ENCODE assay signal across 22 cellular contexts in genomic region chr21:36587388-36587787, GRCh38.
DNase-seq lines count a peak whose midpoint lies in the region; ATAC-seq and TF ChIP-seq lines count a peak whose summit lies in the region.
"Had no signal": no experiment of that assay in that cellular context is flagged by ENCODE, and none has a peak within 500 bp of the region (broad histone marks: within the 10 kb centered on the region; RNA-seq: fewer than 3 reads in every experiment).

No MANE protein-coding gene starts in this region.

- 73% methylated on average over 8 of the region's 8 CpGs for WGBS in hepatocyte (ENCODE audit: low lambda C conversion rate, missing lambda C conversion rate)

- H3K27ac Mint-ChIP-seq in CD8-positive, alpha-beta memory T cell: no peak overlapping the region
- H3K27ac Mint-ChIP-seq in HFFc6: no peak overlapping the region
- H3K27ac Mint-ChIP-seq: CD14-positive monocyte; dendritic cell treated with granulocyte-macrophage colony-stimulating factor and Interleukin-4, amounts not matched to agents 40 ng/mL and 50 ng/mL, for 4 days had no signal

- H3K9me3 Mint-ChIP-seq in CD8-positive, alpha-beta memory T cell: no peaks in the 10 kb centered on the region
- no peaks in the 10 kb centered on the region for H3K9me3 Mint-ChIP-seq in HFFc6
- H3K9me3 Mint-ChIP-seq: CD14-positive monocyte; dendritic cell treated with granulocyte-macrophage colony-stimulating factor and Interleukin-4, amounts not matched to agents 40 ng/mL and 50 ng/mL, for 4 days had no signal

- H3K9me2 ChIP-seq in hepatocyte (replicated peaks; ENCODE audit: insufficient read depth): no peaks in the 10 kb centered on the region

- no peak overlapping the region for H3K4me3 Mint-ChIP-seq in CD8-positive, alpha-beta memory T cell
- H3K4me3 Mint-ChIP-seq in HFFc6: no peak overlapping the region
- H3K4me3 Mint-ChIP-seq: CD14-positive monocyte; dendritic cell treated with granulocyte-macrophage colony-stimulating factor and Interleukin-4, amounts not matched to agents 40 ng/mL and 50 ng/mL, for 4 days had no signal

- no peaks in the 10 kb centered on the region for H3K9me3 ChIP-seq in hepatocyte (ENCODE audit: low read depth)
- no peaks in the 10 kb centered on the region for H3K9me3 ChIP-seq in CD8-positive, alpha-beta memory T cell (ENCODE audit: low read length)
- H3K9me3 ChIP-seq: adrenal gland, left lung, suprapubic skin, vagina had no signal

- no peaks in the 10 kb centered on the region for H3K79me2 ChIP-seq in hepatocyte

- no peaks in the 10 kb centered on the region for H3K27me3 ChIP-seq in hepatocyte
- H3K27me3 ChIP-seq in CD8-positive, alpha-beta memory T cell (ENCODE audit: insufficient read depth, low read length, poor library complexity, severe bottlenecking): peaks cover 3% of the 10 kb centered on the region
- H3K27me3 ChIP-seq: adrenal gland, vagina had no signal

- peak; percentile 4 for DNase-seq in EL
- peak; percentile 53 for DNase-seq in HT1080 (ENCODE audit: low read depth)
- peak; percentile 22 for DNase-seq in hepatocyte (ENCODE audit: low spot score)
- DNase-seq in midbrain (lab: John Stamatoyannopoulos, UW): no peak
- no peak for DNase-seq in NCI-H748 treated with DMSO at 0.1 percent for 48 hours (lab: John Stamatoyannopoulos, UW)
- DNase-seq in CD8-positive, alpha-beta memory T cell: no peak
- DNase-seq in HFFc6: no peak
- DNase-seq: activated CD4-positive, alpha-beta T cell treated with anti-CD3 and anti-CD28 coated beads for 1 hour; activated T-cell treated with anti-CD3 and anti-CD28 coated beads, Interleukin-2, amount 50 U/mL, for 1 hour; adrenal gland; GDM1; heart right ventricle; left lung; NCI-H1436; NCI-H524 treated with DMSO at 0.1 percent for 48 hours; posterior cingulate gyrus had no signal

- ATAC-seq in SK-N-SH treated with all-trans-retinoic acid at 6 μM for 48 hours: peak; percentile 39; the same call in 2 of the 3 replicates
- ATAC-seq: heart right ventricle, left lung, Right ventricle myocardium inferior had no signal

- no peak overlapping the region for H2AFZ ChIP-seq in hepatocyte

- no peak for TF ChIP-seq CTCF in hepatocyte (IDR thresholded peaks at IDR 0.05; ENCODE audit: poor library complexity)
- no peak for TF ChIP-seq CTCF in HFFc6 (IDR thresholded peaks at IDR 0.05)

- no peaks in the 10 kb centered on the region for H3K36me3 ChIP-seq in hepatocyte (replicated peaks; ENCODE audit: insufficient read depth, low read depth)
- no peaks in the 10 kb centered on the region for H3K36me3 ChIP-seq in CD8-positive, alpha-beta memory T cell (ENCODE audit: insufficient read depth, low read length)
- H3K36me3 ChIP-seq: adrenal gland, heart right ventricle, left lung, suprapubic skin, vagina had no signal

- H3K27ac ChIP-seq in hepatocyte: no peak overlapping the region
- H3K27ac ChIP-seq in CD8-positive, alpha-beta memory T cell (ENCODE audit: low read depth, low read length): no peak overlapping the region
- H3K27ac ChIP-seq: adrenal gland, heart right ventricle, left lung, suprapubic skin, vagina had no signal

- POLR2A ChIA-PET in CD8-positive, alpha-beta memory T cell (lab: Charles Lee): no interaction called here

- no peaks in the 10 kb centered on the region for H4K20me1 ChIP-seq in hepatocyte (ENCODE audit: insufficient read depth, poor library complexity, severe bottlenecking)

- no peaks in the 10 kb centered on the region for H3K4me1 Mint-ChIP-seq in CD8-positive, alpha-beta memory T cell
- peaks cover 14% of the 10 kb centered on the region for H3K4me1 Mint-ChIP-seq in HFFc6 (ENCODE audit: low read depth)
- H3K4me1 Mint-ChIP-seq: CD14-positive monocyte had no signal

- CTCF ChIA-PET in CD8-positive, alpha-beta memory T cell (lab: Charles Lee): no interaction called here

- H3K4me1 ChIP-seq in hepatocyte (ENCODE audit: insufficient read depth): no peaks in the 10 kb centered on the region
- H3K4me1 ChIP-seq in CD8-positive, alpha-beta memory T cell (ENCODE audit: insufficient read depth, low read length): no peaks in the 10 kb centered on the region
- H3K4me1 ChIP-seq: left lung, suprapubic skin had no signal

- no peaks in the 10 kb centered on the region for H3K36me3 Mint-ChIP-seq in CD8-positive, alpha-beta memory T cell
- H3K36me3 Mint-ChIP-seq in HFFc6 (ENCODE audit: low read depth): no peaks in the 10 kb centered on the region
- H3K36me3 Mint-ChIP-seq: CD14-positive monocyte had no signal

- peaks cover 1 to 17% of the 10 kb centered on the region in 2 donors for H3K27me3 Mint-ChIP-seq in CD8-positive, alpha-beta memory T cell
- H3K27me3 Mint-ChIP-seq in HFFc6 (ENCODE audit: insufficient read depth): peaks cover 11% of the 10 kb centered on the region

- no peak overlapping the region for H3K4me2 ChIP-seq in hepatocyte

- no peak overlapping the region for H3K4me3 ChIP-seq in hepatocyte
- H3K4me3 ChIP-seq in CD8-positive, alpha-beta memory T cell (ENCODE audit: low read length): no peak overlapping the region
- H3K4me3 ChIP-seq: adrenal gland, heart right ventricle, left lung, suprapubic skin, vagina had no signal

TF ChIP-seq in SK-N-SH treated with all-trans-retinoic acid at 6 μM for 48 hours, 23 proteins besides CTCF, POLR2A, EP300 and RAD21 (continues in another document):
- TF ChIP-seq, protein P1, sequence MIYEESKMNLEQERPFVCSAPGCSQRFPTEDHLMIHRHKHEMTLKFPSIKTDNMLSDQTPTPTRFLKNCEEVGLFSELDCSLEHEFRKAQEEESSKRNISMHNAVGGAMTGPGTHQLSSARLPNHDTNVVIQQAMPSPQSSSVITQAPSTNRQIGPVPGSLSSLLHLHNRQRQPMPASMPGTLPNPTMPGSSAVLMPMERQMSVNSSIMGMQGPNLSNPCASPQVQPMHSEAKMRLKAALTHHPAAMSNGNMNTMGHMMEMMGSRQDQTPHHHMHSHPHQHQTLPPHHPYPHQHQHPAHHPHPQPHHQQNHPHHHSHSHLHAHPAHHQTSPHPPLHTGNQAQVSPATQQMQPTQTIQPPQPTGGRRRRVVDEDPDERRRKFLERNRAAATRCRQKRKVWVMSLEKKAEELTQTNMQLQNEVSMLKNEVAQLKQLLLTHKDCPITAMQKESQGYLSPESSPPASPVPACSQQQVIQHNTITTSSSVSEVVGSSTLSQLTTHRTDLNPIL (CRISPR knock-in tag; IDR thresholded peaks at IDR 0.05; ENCODE audit: low read depth): no peak
- TF ChIP-seq OSR1 (CRISPR knock-in tag; IDR thresholded peaks at IDR 0.05): no peak
- no peak for TF ChIP-seq ZC3H10 (CRISPR knock-in tag; IDR thresholded peaks at IDR 0.05)
- TF ChIP-seq GLIS3 (CRISPR knock-in tag; IDR thresholded peaks at IDR 0.05): no peak
- TF ChIP-seq TCF4 (CRISPR knock-in tag; IDR thresholded peaks at IDR 0.05; ENCODE audit: borderline replicate concordance): no peak
- no peak for TF ChIP-seq PATZ1 (CRISPR knock-in tag; IDR thresholded peaks at IDR 0.05; ENCODE audit: borderline replicate concordance)
- TF ChIP-seq ZNF70 (CRISPR knock-in tag; IDR thresholded peaks at IDR 0.05): no peak
- TF ChIP-seq TSHZ2 (CRISPR knock-in tag; IDR thresholded peaks at IDR 0.05): no peak
- no peak for TF ChIP-seq ZFP30 (CRISPR knock-in tag; IDR thresholded peaks at IDR 0.05)
- TF ChIP-seq BACH2 (CRISPR knock-in tag; IDR thresholded peaks at IDR 0.05; ENCODE audit: borderline replicate concordance): no peak
- TF ChIP-seq CSDC2 (CRISPR knock-in tag; IDR thresholded peaks at IDR 0.05): no peak
- no peak for TF ChIP-seq ISL1 (CRISPR knock-in tag; IDR thresholded peaks at IDR 0.05)

Comparison
In these comparisons a context has a peak if more than half of its experiments do, and no peak if none do; other contexts are left out.
1. DNase-seq: peak in EL (single experiment), HT1080 (single experiment) and hepatocyte (single experiment); none in midbrain (single experiment), NCI-H748 treated with DMSO at 0.1 percent for 48 hours (single experiment), CD8-positive, alpha-beta memory T cell (0 of 5) and HFFc6 (single experiment).